26 cellular contexts compared by ENCODE assay signal in the genomic region with DNA sequence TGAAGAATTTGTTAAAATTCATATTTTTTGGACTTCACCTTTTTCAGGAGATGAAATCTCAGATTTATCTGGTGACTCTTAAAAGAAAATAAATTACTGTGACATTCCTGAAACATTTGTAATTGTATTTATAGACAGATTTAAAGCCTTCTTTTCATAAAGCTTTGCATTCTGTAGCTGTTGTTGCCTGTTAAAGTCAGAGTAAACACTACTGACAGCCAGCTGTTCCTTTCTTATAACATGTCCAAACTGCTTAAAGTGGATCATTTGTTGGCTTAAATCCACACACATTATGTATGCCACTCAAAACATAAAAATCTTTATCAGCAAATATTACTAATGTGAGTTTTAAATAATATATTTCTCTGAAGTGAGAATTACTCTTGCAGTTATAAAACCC.
"Had no signal": no experiment of that assay in that cellular context is flagged by ENCODE, and none has a peak within 500 bp of the region (broad histone marks: within the 10 kb centered on the region; RNA-seq: fewer than 3 reads in every experiment).

No MANE protein-coding gene starts in this region.

- H3K4me1 Mint-ChIP-seq: activated CD4-positive, alpha-beta T cell treated with anti-CD3 and anti-CD28 coated beads, Interleukin-2, amount 10 ng/mL, durations not matched to agents 24 days and 14 days; activated naive CD8-positive, alpha-beta T cell treated with anti-CD3 and anti-CD28 coated beads for 36 hours; activated T-helper 17 cell treated with anti-CD3 and anti-CD28 coated beads, Interleukin-2, amount 50 U/mL, for 72 hours had no signal

- DNase-seq: activated CD4-positive, alpha-beta T cell treated with anti-CD3 and anti-CD28 coated beads, Interleukin-2, amount 10 ng/mL, durations not matched to agents 24 days and 14 days; activated CD4-positive, alpha-beta T cell treated with anti-CD3 and anti-CD28 coated beads, Interleukin-2, amount 50 U/mL, for 4 hours; activated CD8-positive, alpha-beta T cell treated with anti-CD3 and anti-CD28 coated beads for 36 hours; activated effector memory CD4-positive, alpha-beta T cell treated with anti-CD3 and anti-CD28 coated beads, Interleukin-2, amount 50 U/mL, for 16 hours; activated naive CD4-positive, alpha-beta T cell; activated naive CD4-positive, alpha-beta T cell treated with anti-CD3 and anti-CD28 coated beads, Interleukin-2, amount 50 U/mL, for 16 hours; activated naive CD8-positive, alpha-beta T cell treated with anti-CD3 and anti-CD28 coated beads for 36 hours; activated T-cell treated with anti-CD3 and anti-CD28 coated beads, Interleukin-2, amount 50 U/mL, for 1 hour; activated T-cell treated with anti-CD3 and anti-CD28 coated beads, Interleukin-2, amount 50 U/mL, for 72 hours; amniotic stem cell; aorta; brain microvascular endothelial cell; central memory CD4-positive, alpha-beta T cell; Karpas-422; KBM-7; NCI-H146; NCI-H187 treated with DMSO at 0.1 percent for 48 hours; NCI-H2081; NCI-H345; NCI-H510A; NCI-H526; NCI-H748 treated with DMSO at 0.1 percent for 48 hours; NK-92 treated with Interleukin-12 subunit alpha and Interleukin-12 subunit beta, amount 100 ng/mL, for 24 hours; Right ventricle myocardium superior; T1000 had no signal

- H3K27ac Mint-ChIP-seq: activated CD4-positive, alpha-beta T cell treated with anti-CD3 and anti-CD28 coated beads, Interleukin-2, amount 10 ng/mL, durations not matched to agents 24 days and 14 days; activated CD8-positive, alpha-beta T cell treated with anti-CD3 and anti-CD28 coated beads for 36 hours; activated naive CD8-positive, alpha-beta T cell treated with anti-CD3 and anti-CD28 coated beads for 36 hours; activated T-cell treated with anti-CD3 and anti-CD28 coated beads, Interleukin-2, amount 50 U/mL, for 72 hours; activated T-helper 17 cell treated with anti-CD3 and anti-CD28 coated beads, Interleukin-2, amount 50 U/mL, for 72 hours had no signal

- H3K27me3 Mint-ChIP-seq: activated CD4-positive, alpha-beta T cell treated with anti-CD3 and anti-CD28 coated beads, Interleukin-2, amount 10 ng/mL, durations not matched to agents 24 days and 14 days; activated CD8-positive, alpha-beta T cell treated with anti-CD3 and anti-CD28 coated beads for 36 hours; activated naive CD8-positive, alpha-beta T cell treated with anti-CD3 and anti-CD28 coated beads for 36 hours; activated T-helper 17 cell treated with anti-CD3 and anti-CD28 coated beads, Interleukin-2, amount 50 U/mL, for 72 hours had no signal

- H3K4me3 Mint-ChIP-seq: activated CD4-positive, alpha-beta T cell treated with anti-CD3 and anti-CD28 coated beads, Interleukin-2, amount 10 ng/mL, durations not matched to agents 24 days and 14 days; activated CD8-positive, alpha-beta T cell treated with anti-CD3 and anti-CD28 coated beads for 36 hours; activated naive CD8-positive, alpha-beta T cell treated with anti-CD3 and anti-CD28 coated beads for 36 hours; activated T-cell treated with anti-CD3 and anti-CD28 coated beads, Interleukin-2, amount 50 U/mL, for 72 hours; activated T-helper 17 cell treated with anti-CD3 and anti-CD28 coated beads, Interleukin-2, amount 50 U/mL, for 72 hours had no signal

- ATAC-seq: activated CD8-positive, alpha-beta T cell treated with anti-CD3 and anti-CD28 coated beads for 36 hours; activated T-cell treated with anti-CD3 and anti-CD28 coated beads, Interleukin-2, amount 50 U/mL, for 72 hours; activated T-helper 17 cell treated with anti-CD3 and anti-CD28 coated beads, Interleukin-2, amount 50 U/mL, for 72 hours had no signal

- H3K36me3 Mint-ChIP-seq: activated naive CD8-positive, alpha-beta T cell treated with anti-CD3 and anti-CD28 coated beads for 36 hours had no signal
